12 cellular contexts compared by ENCODE assay signal in genomic region chr2:102803041-102803896, GRCh38. TPM values are rescaled to one million over a fixed set of nuclear protein-coding genes. Genes with fewer than 3 reads are reported as not detected.
DNase-seq lines count a peak whose midpoint lies in the region; ATAC-seq, FAIRE-seq and TF ChIP-seq lines count a peak whose summit lies in the region.
"Had no signal": no experiment of that assay in that cellular context is flagged by ENCODE, and none has a peak within 500 bp of the region (broad histone marks: within the 10 kb centered on the region; RNA-seq: fewer than 3 reads in every experiment).

No MANE protein-coding gene starts in this region.

- H3K27me3 Mint-ChIP-seq in activated naive CD4-positive, alpha-beta T cell treated with anti-CD3 and anti-CD28 coated beads, Interleukin-2, amount 10 ng/mL, durations not matched to agents 7 days and 5 days = no peaks in the 10 kb centered on the region
- H3K27me3 Mint-ChIP-seq in activated T-cell treated with anti-CD3 and anti-CD28 coated beads, Interleukin-2, amount 50 U/mL, for 24 hours = no peaks in the 10 kb centered on the region

- peak overlapping the region; percentile 0 for H3K4me3 Mint-ChIP-seq in activated naive CD4-positive, alpha-beta T cell treated with anti-CD3 and anti-CD28 coated beads, Interleukin-2, amount 10 ng/mL, durations not matched to agents 7 days and 5 days
- no peak overlapping the region for H3K4me3 Mint-ChIP-seq in activated T-cell treated with anti-CD3 and anti-CD28 coated beads, Interleukin-2, amount 50 U/mL, for 24 hours

- peaks cover 36% of the 10 kb centered on the region for H3K36me3 Mint-ChIP-seq in activated naive CD4-positive, alpha-beta T cell treated with anti-CD3 and anti-CD28 coated beads, Interleukin-2, amount 10 ng/mL, durations not matched to agents 7 days and 5 days
- peaks cover 55% of the 10 kb centered on the region for H3K36me3 Mint-ChIP-seq in activated T-cell treated with anti-CD3 and anti-CD28 coated beads, Interleukin-2, amount 50 U/mL, for 24 hours (ENCODE audit: low read depth)

- DNase-seq in activated naive CD4-positive, alpha-beta T cell treated with anti-CD3 and anti-CD28 coated beads, Interleukin-2, amount 10 ng/mL, durations not matched to agents 7 days and 5 days = peak; percentile 27
- DNase-seq in activated naive CD4-positive, alpha-beta T cell treated with anti-CD3 and anti-CD28 coated beads, Interleukin-2, amount 50 U/mL, for 16 hours = no peak
- peak; percentile 93 for DNase-seq in SW480 (ENCODE audit: low spot score)
- no peak for DNase-seq in heart left ventricle
- no peak for DNase-seq in stimulated activated naive CD8-positive, alpha-beta T cell treated with anti-CD3 and anti-CD28 coated beads, Interleukin-15, Interleukin-2, amounts not matched to agents 100 U/mL and 50 U/mL, for 24 hours
- no peak for DNase-seq in RCC 7860 (ENCODE audit: low spot score)
- DNase-seq in GM13976 (ENCODE audit: low spot score) = no peak
- DNase-seq in activated T-cell treated with anti-CD3 and anti-CD28 coated beads, Interleukin-2, amount 50 U/mL, for 24 hours = no peak
- DNase-seq: esophagus squamous epithelium, GOT3, NCI-H2171 treated with DMSO at 0.1 percent for 48 hours, posterior cingulate gyrus had no signal

- CTCF ChIA-PET in activated naive CD4-positive, alpha-beta T cell treated with anti-CD3 and anti-CD28 coated beads, Interleukin-2, amount 10 ng/mL, durations not matched to agents 7 days and 5 days (lab: Charles Lee) = interaction anchor here (1.1 to 9.4 kb wide), 2 partner anchors 13 to 49 kb away, joined by 3 to 118 read pairs; no protein-coding TSS in a partner anchor

- in situ Hi-C loops in GM13976 (cut with MboI; ENCODE audit: low sequenced_read_pairs, unreplicated experiment) = no loop called here

- peaks cover 46% of the 10 kb centered on the region for H3K9me3 Mint-ChIP-seq in activated naive CD4-positive, alpha-beta T cell treated with anti-CD3 and anti-CD28 coated beads, Interleukin-2, amount 10 ng/mL, durations not matched to agents 7 days and 5 days
- peaks cover 38% of the 10 kb centered on the region for H3K9me3 Mint-ChIP-seq in activated T-cell treated with anti-CD3 and anti-CD28 coated beads, Interleukin-2, amount 50 U/mL, for 24 hours

- H3K4me1 ChIP-seq in heart left ventricle = peaks cover 0 to 53% (median 18%) of the 10 kb centered on the region in 12 donors
- H3K4me1 ChIP-seq: esophagus squamous epithelium had no signal

- peak overlapping the region; percentile 3 for H3K27ac Mint-ChIP-seq in activated naive CD4-positive, alpha-beta T cell treated with anti-CD3 and anti-CD28 coated beads, Interleukin-2, amount 10 ng/mL, durations not matched to agents 7 days and 5 days
- no peak overlapping the region for H3K27ac Mint-ChIP-seq in activated T-cell treated with anti-CD3 and anti-CD28 coated beads, Interleukin-2, amount 50 U/mL, for 24 hours

- intact Hi-C loops in heart left ventricle (cut with DNase I) = no loop called here

- H3K27me3 ChIP-seq in heart left ventricle = no peaks in the 10 kb centered on the region
- H3K27me3 ChIP-seq: esophagus squamous epithelium had no signal

- TF ChIP-seq CTCF in heart left ventricle (IDR thresholded peaks at IDR 0.05) (no peak), GM13976 (IDR thresholded peaks at IDR 0.05; ENCODE audit: borderline replicate concordance, control extremely low read depth, extremely low read depth, insufficient read depth, missing control alignments) (no peak)

- no peak for FAIRE-seq in RCC 7860 (lab: Jason Lieb, UNC)

- peaks cover 0 to 18% (median 4%) of the 10 kb centered on the region in 9 donors for H3K36me3 ChIP-seq in heart left ventricle

- H3K4me3 ChIP-seq in heart left ventricle = no peak overlapping the region
- H3K4me3 ChIP-seq: esophagus squamous epithelium had no signal

- 54 to 72% (median 71%) methylated on average over 13 of the region's 13 CpGs for WGBS in heart left ventricle, 4 donors

- peaks cover 27% of the 10 kb centered on the region for H3K4me1 Mint-ChIP-seq in activated naive CD4-positive, alpha-beta T cell treated with anti-CD3 and anti-CD28 coated beads, Interleukin-2, amount 10 ng/mL, durations not matched to agents 7 days and 5 days
- peaks cover 17% of the 10 kb centered on the region for H3K4me1 Mint-ChIP-seq in activated T-cell treated with anti-CD3 and anti-CD28 coated beads, Interleukin-2, amount 50 U/mL, for 24 hours (ENCODE audit: low read depth)

- TF ChIP-seq POLR2A in heart left ventricle (IDR thresholded peaks at IDR 0.05) = no peak

- H3K9me3 ChIP-seq in heart left ventricle = peaks cover 0 to 34% (median 16%) of the 10 kb centered on the region in 12 donors

- H3K27ac ChIP-seq in heart left ventricle = peak overlapping the region in 11 of 12 donors; percentile 46 to 94 (median 78)
- H3K27ac ChIP-seq: esophagus squamous epithelium had no signal

- peak in 3 of 4 donors; percentile 1 to 26 (median 13) for ATAC-seq in heart left ventricle
- ATAC-seq in stimulated activated naive CD8-positive, alpha-beta T cell treated with anti-CD3 and anti-CD28 coated beads, Interleukin-15, Interleukin-2, amounts not matched to agents 100 U/mL and 50 U/mL, for 24 hours = peak; percentile 49

RNA-seq across cellular contexts. Expression of gene TMEM182, which starts 41.4 kb away (rescaled TPM):
- 100 to 1,000 TPM in 7 of 9 donors, 10 to 100 TPM in 2; 68.7 to 179 (median 149) TPM for total RNA-seq in heart left ventricle
- polyA plus RNA-seq in heart left ventricle = 10 to 100 TPM in 1 of 2 donors, 1 to 10 TPM in 1; 7.5 to 42.1 TPM

Comparison
In these comparisons a context has a peak if more than half of its experiments do, and no peak if none do; other contexts are left out.
1. DNase-seq: peak in activated naive CD4-positive, alpha-beta T cell treated with anti-CD3 and anti-CD28 coated beads, Interleukin-2, amount 10 ng/mL, durations not matched to agents 7 days and 5 days (single experiment) and SW480 (single experiment); none in activated naive CD4-positive, alpha-beta T cell treated with anti-CD3 and anti-CD28 coated beads, Interleukin-2, amount 50 U/mL, for 16 hours (single experiment), heart left ventricle (0 of 5), stimulated activated naive CD8-positive, alpha-beta T cell treated with anti-CD3 and anti-CD28 coated beads, Interleukin-15, Interleukin-2, amounts not matched to agents 100 U/mL and 50 U/mL, for 24 hours (single experiment), RCC 7860 (single experiment), GM13976 (single experiment) and activated T-cell treated with anti-CD3 and anti-CD28 coated beads, Interleukin-2, amount 50 U/mL, for 24 hours (single experiment).